Comparison of ENCODE assay signal across 10 cellular contexts in genomic region chr10:72097448-72098300, GRCh38. TPM values are rescaled to one million over a fixed set of nuclear protein-coding genes. Genes with fewer than 3 reads are reported as not detected.
A peak's percentile ranks its signal among the peaks of the same experiment; 100 is the strongest.
DNase-seq lines count a peak whose midpoint lies in the region; ATAC-seq and TF ChIP-seq lines count a peak whose summit lies in the region.
"Had no signal": no experiment of that assay in that cellular context is flagged by ENCODE, and none has a peak within 500 bp of the region (broad histone marks: within the 10 kb centered on the region; RNA-seq: fewer than 3 reads in every experiment).

No MANE protein-coding gene starts in this region.

- peaks cover 78% of the 10 kb centered on the region for H3K4me1 Mint-ChIP-seq in stimulated activated naive CD8-positive, alpha-beta T cell treated with anti-CD3 and anti-CD28 coated beads, Interleukin-15, Interleukin-2, amounts not matched to agents 100 ng/mL and 50 ng/mL, for 24 hours (ENCODE audit: low read depth)

- no peak for TF ChIP-seq CTCF in SK-N-SH (IDR thresholded peaks at IDR 0.05)

- no peak overlapping the region for H3K4me3 ChIP-seq in SK-N-SH (ENCODE audit: low read depth in 2 of 2, low read length in 1 of 2)
- H3K4me3 ChIP-seq: ascending aorta, BLaER1 had no signal

- TF ChIP-seq EP300 in SK-N-SH (IDR thresholded peaks at IDR 0.05; ENCODE audit: borderline replicate concordance in 1 of 2, low read depth in 1 of 2, low read length in 1 of 2), result peak in 1 of 2 experiments; percentile 39; a peak in 1 of 4 replicates

- no peaks in the 10 kb centered on the region for H3K27me3 ChIP-seq in SK-N-SH (ENCODE audit: insufficient read depth)
- H3K27me3 ChIP-seq: ascending aorta, BLaER1 had no signal

- ATAC-seq in activated CD4-positive, CD25-positive, alpha-beta regulatory T cell treated with anti-CD3 and anti-CD28 coated beads, Interleukin-2, amount 50 U/mL, for 24 hours, result peak; percentile 77 to 84
- ATAC-seq in GM21526 (IDR thresholded peaks at IDR 0.05; ENCODE audit: low FRiP score, unreplicated experiment), result no peak

- H3K9me3 ChIP-seq in SK-N-SH, result no peaks in the 10 kb centered on the region
- H3K9me3 ChIP-seq: ascending aorta, BLaER1 had no signal

- H3K36me3 ChIP-seq in SK-N-SH (replicated peaks in 1 of 2; ENCODE audit: control insufficient read depth in 1 of 2, insufficient read depth in 2 of 2, low read length in 1 of 2), result peaks cover 0 to 24% of the 10 kb centered on the region in 2 experiments

- H3K27ac ChIP-seq in SK-N-SH (ENCODE audit: low read depth in 2 of 2, low read length in 1 of 2), result peak overlapping the region in 1 of 2 experiments; percentile 29; a peak in 1 of 4 replicates
- H3K27ac ChIP-seq: BLaER1 had no signal

- no peaks in the 10 kb centered on the region for H3K79me2 ChIP-seq in SK-N-SH (ENCODE audit: insufficient read depth)

- H3K4me3 Mint-ChIP-seq in stimulated activated naive CD8-positive, alpha-beta T cell treated with anti-CD3 and anti-CD28 coated beads, Interleukin-15, Interleukin-2, amounts not matched to agents 100 ng/mL and 50 ng/mL, for 24 hours, result peak overlapping the region; percentile 56

- no peaks in the 10 kb centered on the region for H3K9me3 Mint-ChIP-seq in stimulated activated naive CD8-positive, alpha-beta T cell treated with anti-CD3 and anti-CD28 coated beads, Interleukin-15, Interleukin-2, amounts not matched to agents 100 ng/mL and 50 ng/mL, for 24 hours

- H3K27me3 Mint-ChIP-seq in stimulated activated naive CD8-positive, alpha-beta T cell treated with anti-CD3 and anti-CD28 coated beads, Interleukin-15, Interleukin-2, amounts not matched to agents 100 ng/mL and 50 ng/mL, for 24 hours, result no peaks in the 10 kb centered on the region

- H3K4me1 ChIP-seq in SK-N-SH (ENCODE audit: control insufficient read depth in 1 of 2, insufficient read depth in 2 of 2, low read depth in 1 of 2, low read length in 1 of 2), result peaks cover 2 to 6% of the 10 kb centered on the region in 2 experiments; a peak in 3 of 4 replicates
- H3K4me1 ChIP-seq: BLaER1 had no signal

- CTCF ChIA-PET in SK-N-SH (lab: Yijun Ruan, JAX), result no interaction called here

- no peak overlapping the region for H3K4me2 ChIP-seq in SK-N-SH
- H3K4me2 ChIP-seq: BLaER1 had no signal

- POLR2A ChIA-PET in SK-N-SH (lab: Yijun Ruan, JAX), result no interaction called here

- H3K36me3 Mint-ChIP-seq in stimulated activated naive CD8-positive, alpha-beta T cell treated with anti-CD3 and anti-CD28 coated beads, Interleukin-15, Interleukin-2, amounts not matched to agents 100 ng/mL and 50 ng/mL, for 24 hours (ENCODE audit: low read depth), result peaks cover 77% of the 10 kb centered on the region

- no peak overlapping the region for H3K9ac ChIP-seq in SK-N-SH
- H3K9ac ChIP-seq: BLaER1 had no signal

- H4K20me1 ChIP-seq in SK-N-SH (ENCODE audit: insufficient read depth), result no peaks in the 10 kb centered on the region
- H4K20me1 ChIP-seq: BLaER1 had no signal

- DNase-seq in activated CD4-positive, CD25-positive, alpha-beta regulatory T cell (lab: John Stamatoyannopoulos, UW), result no peak
- DNase-seq in SK-N-SH, result no peak
- DNase-seq in glomerular visceral epithelial cell (ENCODE audit: extremely low spot score), result peak; percentile 61
- DNase-seq in NCI-H526 treated with DMSO at 0.1 percent for 48 hours (lab: John Stamatoyannopoulos, UW), result no peak
- no peak for DNase-seq in foreskin melanocyte

- 46% methylated on average over 9 of the region's 9 CpGs for WGBS in SK-N-SH (ENCODE audit: low lambda C conversion rate)

- H2AFZ ChIP-seq in SK-N-SH (ENCODE audit: low read depth), result no peak overlapping the region

- no peaks in the 10 kb centered on the region for H3K9me2 ChIP-seq in SK-N-SH

- TF ChIP-seq RAD21 in SK-N-SH (IDR thresholded peaks at IDR 0.05; ENCODE audit: low read length), result no peak

- peaks cover 9% of the 10 kb centered on the region for H3F3A ChIP-seq in SK-N-SH (replicated peaks; ENCODE audit: insufficient read depth)

- peak overlapping the region; percentile 69 for H3K27ac Mint-ChIP-seq in stimulated activated naive CD8-positive, alpha-beta T cell treated with anti-CD3 and anti-CD28 coated beads, Interleukin-15, Interleukin-2, amounts not matched to agents 100 ng/mL and 50 ng/mL, for 24 hours

TF ChIP-seq in SK-N-SH, 30 proteins besides CTCF, POLR2A, EP300 and RAD21:
- TF ChIP-seq POLR2AphosphoS5 (IDR thresholded peaks at IDR 0.05; ENCODE audit: low read depth, low read length) (no peak), ELF1 (IDR thresholded peaks at IDR 0.05) (no peak), NFIC (IDR thresholded peaks at IDR 0.05; ENCODE audit: borderline replicate concordance) (peak; percentile 57; the same call in 1 of the 2 replicates), SIN3A (IDR thresholded peaks at IDR 0.05; ENCODE audit: borderline replicate concordance, low read depth, low read length) (no peak), FOSL2 (IDR thresholded peaks at IDR 0.05; ENCODE audit: borderline replicate concordance, low read depth) (peak; percentile 62), MXI1 (IDR thresholded peaks at IDR 0.05; ENCODE audit: low read depth, low read length) (no peak), NRF1 (IDR thresholded peaks at IDR 0.05; ENCODE audit: low read depth, low read length) (no peak), JUND (IDR thresholded peaks at IDR 0.05) (peak; percentile 71), TCF12 (IDR thresholded peaks at IDR 0.05) (peak; percentile 61), CHD2 (IDR thresholded peaks at IDR 0.05; ENCODE audit: low read length, partially characterized antibody) (no peak), RXRA (IDR thresholded peaks at IDR 0.05; ENCODE audit: borderline replicate concordance, low read depth) (0 out of 2 replicates have a peak, but pooled peaks have one; percentile 26), GATA2 (CRISPR knock-in tag; IDR thresholded peaks at IDR 0.05) (no peak), SMC3 (IDR thresholded peaks at IDR 0.05; ENCODE audit: low read depth, low read length) (no peak)
- TF ChIP-seq, protein P1, sequence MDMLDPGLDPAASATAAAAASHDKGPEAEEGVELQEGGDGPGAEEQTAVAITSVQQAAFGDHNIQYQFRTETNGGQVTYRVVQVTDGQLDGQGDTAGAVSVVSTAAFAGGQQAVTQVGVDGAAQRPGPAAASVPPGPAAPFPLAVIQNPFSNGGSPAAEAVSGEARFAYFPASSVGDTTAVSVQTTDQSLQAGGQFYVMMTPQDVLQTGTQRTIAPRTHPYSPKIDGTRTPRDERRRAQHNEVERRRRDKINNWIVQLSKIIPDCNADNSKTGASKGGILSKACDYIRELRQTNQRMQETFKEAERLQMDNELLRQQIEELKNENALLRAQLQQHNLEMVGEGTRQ (IDR thresholded peaks at IDR 0.05; ENCODE audit: borderline replicate concordance, low read depth, low read length), result no peak
- TF ChIP-seq, protein P2, sequence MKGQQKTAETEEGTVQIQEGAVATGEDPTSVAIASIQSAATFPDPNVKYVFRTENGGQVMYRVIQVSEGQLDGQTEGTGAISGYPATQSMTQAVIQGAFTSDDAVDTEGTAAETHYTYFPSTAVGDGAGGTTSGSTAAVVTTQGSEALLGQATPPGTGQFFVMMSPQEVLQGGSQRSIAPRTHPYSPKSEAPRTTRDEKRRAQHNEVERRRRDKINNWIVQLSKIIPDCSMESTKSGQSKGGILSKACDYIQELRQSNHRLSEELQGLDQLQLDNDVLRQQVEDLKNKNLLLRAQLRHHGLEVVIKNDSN (IDR thresholded peaks at IDR 0.05; ENCODE audit: borderline replicate concordance, low read depth), result no peak
- TF ChIP-seq, protein P3, sequence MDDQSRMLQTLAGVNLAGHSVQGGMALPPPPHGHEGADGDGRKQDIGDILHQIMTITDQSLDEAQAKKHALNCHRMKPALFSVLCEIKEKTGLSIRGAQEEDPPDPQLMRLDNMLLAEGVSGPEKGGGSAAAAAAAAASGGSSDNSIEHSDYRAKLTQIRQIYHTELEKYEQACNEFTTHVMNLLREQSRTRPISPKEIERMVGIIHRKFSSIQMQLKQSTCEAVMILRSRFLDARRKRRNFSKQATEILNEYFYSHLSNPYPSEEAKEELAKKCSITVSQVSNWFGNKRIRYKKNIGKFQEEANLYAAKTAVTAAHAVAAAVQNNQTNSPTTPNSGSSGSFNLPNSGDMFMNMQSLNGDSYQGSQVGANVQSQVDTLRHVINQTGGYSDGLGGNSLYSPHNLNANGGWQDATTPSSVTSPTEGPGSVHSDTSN (IDR thresholded peaks at IDR 0.05), result peak; percentile 63

RNA-seq across cellular contexts. Expression of gene SPOCK2, which starts 9.3 kb away (rescaled TPM):
- polyA plus RNA-seq in SK-N-SH (2012; rRNA removed), result 0.18 and 0.63 TPM in 2 replicates
- 0.14 and 0.46 TPM in 2 replicates for polyA plus RNA-seq in SK-N-SH (2012; cell fraction: cytosol; rRNA removed)
- polyA plus RNA-seq in SK-N-SH (2012; cell fraction: nucleus; rRNA removed), result 1.2 and 1.4 TPM in 2 replicates
